10 cellular contexts compared by ENCODE assay signal in genomic region chr6:6002005-6002808, GRCh38. TPM values are rescaled to one million over a fixed set of nuclear protein-coding genes. Genes with fewer than 3 reads are reported as not detected.
DNase-seq lines count a peak whose midpoint lies in the region; ATAC-seq and TF ChIP-seq lines count a peak whose summit lies in the region.
"Had no signal": no experiment of that assay in that cellular context is flagged by ENCODE, and none has a peak within 500 bp of the region (broad histone marks: within the 10 kb centered on the region; RNA-seq: fewer than 3 reads in every experiment).

No MANE protein-coding gene starts in this region.

- H3K27ac Mint-ChIP-seq in CD14-positive monocyte (no peak overlapping the region), nephron (no peak overlapping the region)
- H3K27ac Mint-ChIP-seq in dendritic cell treated with granulocyte-macrophage colony-stimulating factor and Interleukin-4, amounts not matched to agents 40 ng/mL and 50 ng/mL, for 4 days = peak overlapping the region; percentile 11

- H3K4me1 Mint-ChIP-seq in CD14-positive monocyte (peaks cover 86% of the 10 kb centered on the region), nephron (peaks cover 50% of the 10 kb centered on the region)
- peaks cover 86% of the 10 kb centered on the region for H3K4me1 Mint-ChIP-seq in dendritic cell treated with granulocyte-macrophage colony-stimulating factor and Interleukin-4, amounts not matched to agents 40 ng/mL and 50 ng/mL, for 4 days (ENCODE audit: low read depth)

- H3K9me3 Mint-ChIP-seq in CD14-positive monocyte (peaks cover 18 to 85% (median 63%) of the 10 kb centered on the region in 7 donors), nephron (no peaks in the 10 kb centered on the region)
- H3K9me3 Mint-ChIP-seq in dendritic cell treated with granulocyte-macrophage colony-stimulating factor and Interleukin-4, amounts not matched to agents 40 ng/mL and 50 ng/mL, for 4 days = peaks cover 10% of the 10 kb centered on the region

- H3K4me3 Mint-ChIP-seq in CD14-positive monocyte (peak overlapping the region; percentile 82 to 97), nephron (peak overlapping the region; percentile 50 to 64 (median 60))
- peak overlapping the region; percentile 80 for H3K4me3 Mint-ChIP-seq in dendritic cell treated with granulocyte-macrophage colony-stimulating factor and Interleukin-4, amounts not matched to agents 40 ng/mL and 50 ng/mL, for 4 days

- H3K36me3 Mint-ChIP-seq in CD14-positive monocyte (peaks cover 26 to 44% of the 10 kb centered on the region in 2 donors), nephron (ENCODE audit: low read depth) (no peaks in the 10 kb centered on the region)
- H3K36me3 Mint-ChIP-seq in dendritic cell treated with granulocyte-macrophage colony-stimulating factor and Interleukin-4, amounts not matched to agents 40 ng/mL and 50 ng/mL, for 4 days (ENCODE audit: low read depth) = peaks cover 7% of the 10 kb centered on the region

- ATAC-seq in HG03135 (IDR thresholded peaks at IDR 0.05; ENCODE audit: unreplicated experiment) = no peak
- ATAC-seq: Panc1 had no signal

- intact Hi-C loops in CD14-positive monocyte (cut with micrococcal nuclease) = loop anchor here in 1 of 2 donors (10.0 kb wide), 1 partner anchor 1227 kb away; the partner anchor contains the start of gene CDYL
- intact Hi-C loops in dendritic cell treated with granulocyte-macrophage colony-stimulating factor and Interleukin-4, amounts not matched to agents 40 ng/mL and 50 ng/mL, for 4 days (cut with micrococcal nuclease) = loop anchor here (10.0 kb wide), 1 partner anchor 527 kb away; no protein-coding TSS in a partner anchor

- no peaks in the 10 kb centered on the region for H3K9me3 ChIP-seq in KOPT-K1 (ENCODE audit: insufficient read depth, low read length, poor library complexity, severe bottlenecking)
- H3K9me3 ChIP-seq: ascending aorta had no signal

- no peak for TF ChIP-seq CTCF in CD14-positive monocyte (IDR thresholded peaks at IDR 0.05)
- TF ChIP-seq CTCF in nephron (IDR thresholded peaks at IDR 0.05; ENCODE audit: unreplicated experiment in 3 of 3) = no peak

- peak overlapping the region; percentile 92 for H3K27ac ChIP-seq in KOPT-K1 (ENCODE audit: low read depth, low read length, poor library complexity, severe bottlenecking)
- H3K27ac ChIP-seq: ascending aorta had no signal

- DNase-seq in CD14-positive monocyte (ENCODE audit: low spot score) = no peak
- no peak for DNase-seq in NCI-H1694 treated with DMSO at 0.1 percent for 48 hours (lab: John Stamatoyannopoulos, UW)
- DNase-seq in NCI-H1930 (lab: John Stamatoyannopoulos, UW) = no peak
- no peak for DNase-seq in NCI-H1436 treated with DMSO at 0.1 percent for 48 hours (lab: John Stamatoyannopoulos, UW)

- H3K36me3 ChIP-seq in KOPT-K1 (ENCODE audit: insufficient read depth, low read length) = peaks cover 49% of the 10 kb centered on the region
- H3K36me3 ChIP-seq: ascending aorta had no signal

- H3K27me3 Mint-ChIP-seq in CD14-positive monocyte (ENCODE audit: low read depth in 3 of 3) (peaks cover 94 to 99% (median 98%) of the 10 kb centered on the region in 3 donors), nephron (ENCODE audit: low read depth) (peaks cover 100% of the 10 kb centered on the region)
- H3K27me3 Mint-ChIP-seq in dendritic cell treated with granulocyte-macrophage colony-stimulating factor and Interleukin-4, amounts not matched to agents 40 ng/mL and 50 ng/mL, for 4 days = peaks cover 99% of the 10 kb centered on the region

RNA-seq across cellular contexts. Expression of gene NRN1, which starts 4.5 kb away (rescaled TPM):
- polyA plus RNA-seq in CD14-positive monocyte = not detected
